ENCODE assay signal across 1 cellular context in the genomic region with DNA sequence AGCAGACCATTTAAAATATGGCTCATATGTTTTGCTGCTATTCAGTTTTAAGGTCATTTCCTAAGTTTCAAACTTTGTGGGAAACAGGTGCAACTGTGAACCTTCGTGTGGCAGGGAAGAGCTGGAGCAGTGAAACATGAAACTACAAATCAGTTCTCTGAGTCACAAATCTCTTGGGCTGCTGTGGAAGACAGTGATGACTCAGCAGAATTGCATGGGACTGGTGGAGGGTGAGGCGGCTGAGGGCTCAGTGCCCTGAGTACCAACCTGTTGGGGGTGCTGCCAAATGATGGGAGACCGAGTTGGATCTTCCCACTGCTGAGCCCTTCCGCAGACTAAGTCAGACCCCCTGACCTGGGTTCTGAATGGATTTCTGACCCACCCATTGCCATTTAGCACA.
A peak's percentile ranks its signal among the peaks of the same experiment; 100 is the strongest.
TF ChIP-seq lines count a peak whose summit lies in the region.

No MANE protein-coding gene starts in this region.

TF ChIP-seq in HEK293, 187 proteins besides CTCF, POLR2A, EP300 and RAD21 (continued from another document and continues in another):
- TF ChIP-seq, protein P1, sequence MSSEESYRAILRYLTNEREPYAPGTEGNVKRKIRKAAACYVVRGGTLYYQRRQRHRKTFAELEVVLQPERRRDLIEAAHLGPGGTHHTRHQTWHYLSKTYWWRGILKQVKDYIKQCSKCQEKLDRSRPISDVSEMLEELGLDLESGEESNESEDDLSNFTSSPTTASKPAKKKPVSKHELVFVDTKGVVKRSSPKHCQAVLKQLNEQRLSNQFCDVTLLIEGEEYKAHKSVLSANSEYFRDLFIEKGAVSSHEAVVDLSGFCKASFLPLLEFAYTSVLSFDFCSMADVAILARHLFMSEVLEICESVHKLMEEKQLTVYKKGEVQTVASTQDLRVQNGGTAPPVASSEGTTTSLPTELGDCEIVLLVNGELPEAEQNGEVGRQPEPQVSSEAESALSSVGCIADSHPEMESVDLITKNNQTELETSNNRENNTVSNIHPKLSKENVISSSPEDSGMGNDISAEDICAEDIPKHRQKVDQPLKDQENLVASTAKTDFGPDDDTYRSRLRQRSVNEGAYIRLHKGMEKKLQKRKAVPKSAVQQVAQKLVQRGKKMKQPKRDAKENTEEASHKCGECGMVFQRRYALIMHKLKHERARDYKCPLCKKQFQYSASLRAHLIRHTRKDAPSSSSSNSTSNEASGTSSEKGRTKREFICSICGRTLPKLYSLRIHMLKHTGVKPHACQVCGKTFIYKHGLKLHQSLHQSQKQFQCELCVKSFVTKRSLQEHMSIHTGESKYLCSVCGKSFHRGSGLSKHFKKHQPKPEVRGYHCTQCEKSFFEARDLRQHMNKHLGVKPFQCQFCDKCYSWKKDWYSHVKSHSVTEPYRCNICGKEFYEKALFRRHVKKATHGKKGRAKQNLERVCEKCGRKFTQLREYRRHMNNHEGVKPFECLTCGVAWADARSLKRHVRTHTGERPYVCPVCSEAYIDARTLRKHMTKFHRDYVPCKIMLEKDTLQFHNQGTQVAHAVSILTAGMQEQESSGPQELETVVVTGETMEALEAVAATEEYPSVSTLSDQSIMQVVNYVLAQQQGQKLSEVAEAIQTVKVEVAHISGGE (tag by site-specific recombination; conservative IDR thresholded peaks at IDR 0.05; ENCODE audit: low read depth), result no peak
- TF ChIP-seq, protein P2, sequence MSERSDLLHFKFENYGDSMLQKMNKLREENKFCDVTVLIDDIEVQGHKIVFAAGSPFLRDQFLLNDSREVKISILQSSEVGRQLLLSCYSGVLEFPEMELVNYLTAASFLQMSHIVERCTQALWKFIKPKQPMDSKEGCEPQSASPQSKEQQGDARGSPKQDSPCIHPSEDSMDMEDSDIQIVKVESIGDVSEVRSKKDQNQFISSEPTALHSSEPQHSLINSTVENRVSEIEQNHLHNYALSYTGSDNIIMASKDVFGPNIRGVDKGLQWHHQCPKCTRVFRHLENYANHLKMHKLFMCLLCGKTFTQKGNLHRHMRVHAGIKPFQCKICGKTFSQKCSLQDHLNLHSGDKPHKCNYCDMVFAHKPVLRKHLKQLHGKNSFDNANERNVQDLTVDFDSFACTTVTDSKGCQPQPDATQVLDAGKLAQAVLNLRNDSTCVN (tag by site-specific recombination; optimal IDR thresholded peaks at IDR 0.05), result no peak
- TF ChIP-seq ZNF624 (tag by site-specific recombination; IDR thresholded peaks at IDR 0.05) (no peak), ZNF600 (tag by site-specific recombination; IDR thresholded peaks at IDR 0.05) (peak; percentile 87), ZSCAN30 (tag by site-specific recombination; IDR thresholded peaks at IDR 0.05) (0 out of 2 replicates have a peak, but pooled peaks have one; percentile 61), ZNF10 (tag by site-specific recombination; IDR thresholded peaks at IDR 0.05) (no peak), ZNF433 (tag by site-specific recombination; IDR thresholded peaks at IDR 0.05; ENCODE audit: low read depth) (no peak), ZNF292 (tag by site-specific recombination; IDR thresholded peaks at IDR 0.05; ENCODE audit: borderline replicate concordance, low read depth) (no peak), SP7 (tag by site-specific recombination; IDR thresholded peaks at IDR 0.05) (peak; percentile 91), ZNF621 (tag by site-specific recombination; IDR thresholded peaks at IDR 0.05) (no peak), ZBTB8A (tag by site-specific recombination; IDR thresholded peaks at IDR 0.05) (peak; percentile 83), ZNF629 (tag by site-specific recombination; IDR thresholded peaks at IDR 0.05) (peak; percentile 63), REPIN1 (tag by site-specific recombination; IDR thresholded peaks at IDR 0.05; ENCODE audit: low read depth) (no peak), ZNF146 (tag by site-specific recombination; IDR thresholded peaks at IDR 0.05) (no peak), HOXD13 (CRISPR knock-in tag; IDR thresholded peaks at IDR 0.05; ENCODE audit: borderline replicate concordance) (no peak), ZNF560 (tag by site-specific recombination; IDR thresholded peaks at IDR 0.05; ENCODE audit: borderline replicate concordance) (no peak), ZBTB21 (tag by site-specific recombination; IDR thresholded peaks at IDR 0.05) (no peak)
- TF ChIP-seq, protein P3, sequence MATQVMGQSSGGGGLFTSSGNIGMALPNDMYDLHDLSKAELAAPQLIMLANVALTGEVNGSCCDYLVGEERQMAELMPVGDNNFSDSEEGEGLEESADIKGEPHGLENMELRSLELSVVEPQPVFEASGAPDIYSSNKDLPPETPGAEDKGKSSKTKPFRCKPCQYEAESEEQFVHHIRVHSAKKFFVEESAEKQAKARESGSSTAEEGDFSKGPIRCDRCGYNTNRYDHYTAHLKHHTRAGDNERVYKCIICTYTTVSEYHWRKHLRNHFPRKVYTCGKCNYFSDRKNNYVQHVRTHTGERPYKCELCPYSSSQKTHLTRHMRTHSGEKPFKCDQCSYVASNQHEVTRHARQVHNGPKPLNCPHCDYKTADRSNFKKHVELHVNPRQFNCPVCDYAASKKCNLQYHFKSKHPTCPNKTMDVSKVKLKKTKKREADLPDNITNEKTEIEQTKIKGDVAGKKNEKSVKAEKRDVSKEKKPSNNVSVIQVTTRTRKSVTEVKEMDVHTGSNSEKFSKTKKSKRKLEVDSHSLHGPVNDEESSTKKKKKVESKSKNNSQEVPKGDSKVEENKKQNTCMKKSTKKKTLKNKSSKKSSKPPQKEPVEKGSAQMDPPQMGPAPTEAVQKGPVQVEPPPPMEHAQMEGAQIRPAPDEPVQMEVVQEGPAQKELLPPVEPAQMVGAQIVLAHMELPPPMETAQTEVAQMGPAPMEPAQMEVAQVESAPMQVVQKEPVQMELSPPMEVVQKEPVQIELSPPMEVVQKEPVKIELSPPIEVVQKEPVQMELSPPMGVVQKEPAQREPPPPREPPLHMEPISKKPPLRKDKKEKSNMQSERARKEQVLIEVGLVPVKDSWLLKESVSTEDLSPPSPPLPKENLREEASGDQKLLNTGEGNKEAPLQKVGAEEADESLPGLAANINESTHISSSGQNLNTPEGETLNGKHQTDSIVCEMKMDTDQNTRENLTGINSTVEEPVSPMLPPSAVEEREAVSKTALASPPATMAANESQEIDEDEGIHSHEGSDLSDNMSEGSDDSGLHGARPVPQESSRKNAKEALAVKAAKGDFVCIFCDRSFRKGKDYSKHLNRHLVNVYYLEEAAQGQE (tag by site-specific recombination; IDR thresholded peaks at IDR 0.05), result no peak
- TF ChIP-seq, protein P4, sequence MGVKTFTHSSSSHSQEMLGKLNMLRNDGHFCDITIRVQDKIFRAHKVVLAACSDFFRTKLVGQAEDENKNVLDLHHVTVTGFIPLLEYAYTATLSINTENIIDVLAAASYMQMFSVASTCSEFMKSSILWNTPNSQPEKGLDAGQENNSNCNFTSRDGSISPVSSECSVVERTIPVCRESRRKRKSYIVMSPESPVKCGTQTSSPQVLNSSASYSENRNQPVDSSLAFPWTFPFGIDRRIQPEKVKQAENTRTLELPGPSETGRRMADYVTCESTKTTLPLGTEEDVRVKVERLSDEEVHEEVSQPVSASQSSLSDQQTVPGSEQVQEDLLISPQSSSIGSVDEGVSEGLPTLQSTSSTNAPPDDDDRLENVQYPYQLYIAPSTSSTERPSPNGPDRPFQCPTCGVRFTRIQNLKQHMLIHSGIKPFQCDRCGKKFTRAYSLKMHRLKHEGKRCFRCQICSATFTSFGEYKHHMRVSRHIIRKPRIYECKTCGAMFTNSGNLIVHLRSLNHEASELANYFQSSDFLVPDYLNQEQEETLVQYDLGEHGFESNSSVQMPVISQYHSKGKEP (tag by site-specific recombination; IDR thresholded peaks at IDR 0.05), result peak; percentile 17; the same call in 1 of the 2 replicates
- TF ChIP-seq, protein P5, sequence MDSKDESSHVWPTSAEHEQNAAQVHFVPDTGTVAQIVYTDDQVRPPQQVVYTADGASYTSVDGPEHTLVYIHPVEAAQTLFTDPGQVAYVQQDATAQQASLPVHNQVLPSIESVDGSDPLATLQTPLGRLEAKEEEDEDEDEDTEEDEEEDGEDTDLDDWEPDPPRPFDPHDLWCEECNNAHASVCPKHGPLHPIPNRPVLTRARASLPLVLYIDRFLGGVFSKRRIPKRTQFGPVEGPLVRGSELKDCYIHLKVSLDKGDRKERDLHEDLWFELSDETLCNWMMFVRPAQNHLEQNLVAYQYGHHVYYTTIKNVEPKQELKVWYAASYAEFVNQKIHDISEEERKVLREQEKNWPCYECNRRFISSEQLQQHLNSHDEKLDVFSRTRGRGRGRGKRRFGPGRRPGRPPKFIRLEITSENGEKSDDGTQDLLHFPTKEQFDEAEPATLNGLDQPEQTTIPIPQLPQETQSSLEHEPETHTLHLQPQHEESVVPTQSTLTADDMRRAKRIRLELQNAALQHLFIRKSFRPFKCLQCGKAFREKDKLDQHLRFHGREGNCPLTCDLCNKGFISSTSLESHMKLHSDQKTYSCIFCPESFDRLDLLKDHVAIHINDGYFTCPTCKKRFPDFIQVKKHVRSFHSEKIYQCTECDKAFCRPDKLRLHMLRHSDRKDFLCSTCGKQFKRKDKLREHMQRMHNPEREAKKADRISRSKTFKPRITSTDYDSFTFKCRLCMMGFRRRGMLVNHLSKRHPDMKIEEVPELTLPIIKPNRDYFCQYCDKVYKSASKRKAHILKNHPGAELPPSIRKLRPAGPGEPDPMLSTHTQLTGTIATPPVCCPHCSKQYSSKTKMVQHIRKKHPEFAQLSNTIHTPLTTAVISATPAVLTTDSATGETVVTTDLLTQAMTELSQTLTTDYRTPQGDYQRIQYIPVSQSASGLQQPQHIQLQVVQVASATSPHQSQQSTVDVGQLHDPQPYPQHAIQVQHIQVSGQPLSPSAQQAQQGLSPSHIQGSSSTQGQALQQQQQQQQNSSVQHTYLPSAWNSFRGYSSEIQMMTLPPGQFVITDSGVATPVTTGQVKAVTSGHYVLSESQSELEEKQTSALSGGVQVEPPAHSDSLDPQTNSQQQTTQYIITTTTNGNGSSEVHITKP (tag by site-specific recombination; IDR thresholded peaks at IDR 0.05), result peak; percentile 56; the same call in 1 of the 2 replicates
- TF ChIP-seq, protein P6, sequence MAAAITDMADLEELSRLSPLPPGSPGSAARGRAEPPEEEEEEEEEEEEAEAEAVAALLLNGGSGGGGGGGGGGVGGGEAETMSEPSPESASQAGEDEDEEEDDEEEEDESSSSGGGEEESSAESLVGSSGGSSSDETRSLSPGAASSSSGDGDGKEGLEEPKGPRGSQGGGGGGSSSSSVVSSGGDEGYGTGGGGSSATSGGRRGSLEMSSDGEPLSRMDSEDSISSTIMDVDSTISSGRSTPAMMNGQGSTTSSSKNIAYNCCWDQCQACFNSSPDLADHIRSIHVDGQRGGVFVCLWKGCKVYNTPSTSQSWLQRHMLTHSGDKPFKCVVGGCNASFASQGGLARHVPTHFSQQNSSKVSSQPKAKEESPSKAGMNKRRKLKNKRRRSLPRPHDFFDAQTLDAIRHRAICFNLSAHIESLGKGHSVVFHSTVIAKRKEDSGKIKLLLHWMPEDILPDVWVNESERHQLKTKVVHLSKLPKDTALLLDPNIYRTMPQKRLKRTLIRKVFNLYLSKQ (tag by site-specific recombination; IDR thresholded peaks at IDR 0.05; ENCODE audit: borderline replicate concordance), result no peak
- TF ChIP-seq, protein P7, sequence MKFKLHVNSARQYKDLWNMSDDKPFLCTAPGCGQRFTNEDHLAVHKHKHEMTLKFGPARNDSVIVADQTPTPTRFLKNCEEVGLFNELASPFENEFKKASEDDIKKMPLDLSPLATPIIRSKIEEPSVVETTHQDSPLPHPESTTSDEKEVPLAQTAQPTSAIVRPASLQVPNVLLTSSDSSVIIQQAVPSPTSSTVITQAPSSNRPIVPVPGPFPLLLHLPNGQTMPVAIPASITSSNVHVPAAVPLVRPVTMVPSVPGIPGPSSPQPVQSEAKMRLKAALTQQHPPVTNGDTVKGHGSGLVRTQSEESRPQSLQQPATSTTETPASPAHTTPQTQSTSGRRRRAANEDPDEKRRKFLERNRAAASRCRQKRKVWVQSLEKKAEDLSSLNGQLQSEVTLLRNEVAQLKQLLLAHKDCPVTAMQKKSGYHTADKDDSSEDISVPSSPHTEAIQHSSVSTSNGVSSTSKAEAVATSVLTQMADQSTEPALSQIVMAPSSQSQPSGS (tag by site-specific recombination; IDR thresholded peaks at IDR 0.05; ENCODE audit: low read depth), result no peak
- TF ChIP-seq, protein P8, sequence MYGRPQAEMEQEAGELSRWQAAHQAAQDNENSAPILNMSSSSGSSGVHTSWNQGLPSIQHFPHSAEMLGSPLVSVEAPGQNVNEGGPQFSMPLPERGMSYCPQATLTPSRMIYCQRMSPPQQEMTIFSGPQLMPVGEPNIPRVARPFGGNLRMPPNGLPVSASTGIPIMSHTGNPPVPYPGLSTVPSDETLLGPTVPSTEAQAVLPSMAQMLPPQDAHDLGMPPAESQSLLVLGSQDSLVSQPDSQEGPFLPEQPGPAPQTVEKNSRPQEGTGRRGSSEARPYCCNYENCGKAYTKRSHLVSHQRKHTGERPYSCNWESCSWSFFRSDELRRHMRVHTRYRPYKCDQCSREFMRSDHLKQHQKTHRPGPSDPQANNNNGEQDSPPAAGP (tag by site-specific recombination; IDR thresholded peaks at IDR 0.05), result 0 out of 2 replicates have a peak, but pooled peaks have one; percentile 41
- TF ChIP-seq, protein P9, sequence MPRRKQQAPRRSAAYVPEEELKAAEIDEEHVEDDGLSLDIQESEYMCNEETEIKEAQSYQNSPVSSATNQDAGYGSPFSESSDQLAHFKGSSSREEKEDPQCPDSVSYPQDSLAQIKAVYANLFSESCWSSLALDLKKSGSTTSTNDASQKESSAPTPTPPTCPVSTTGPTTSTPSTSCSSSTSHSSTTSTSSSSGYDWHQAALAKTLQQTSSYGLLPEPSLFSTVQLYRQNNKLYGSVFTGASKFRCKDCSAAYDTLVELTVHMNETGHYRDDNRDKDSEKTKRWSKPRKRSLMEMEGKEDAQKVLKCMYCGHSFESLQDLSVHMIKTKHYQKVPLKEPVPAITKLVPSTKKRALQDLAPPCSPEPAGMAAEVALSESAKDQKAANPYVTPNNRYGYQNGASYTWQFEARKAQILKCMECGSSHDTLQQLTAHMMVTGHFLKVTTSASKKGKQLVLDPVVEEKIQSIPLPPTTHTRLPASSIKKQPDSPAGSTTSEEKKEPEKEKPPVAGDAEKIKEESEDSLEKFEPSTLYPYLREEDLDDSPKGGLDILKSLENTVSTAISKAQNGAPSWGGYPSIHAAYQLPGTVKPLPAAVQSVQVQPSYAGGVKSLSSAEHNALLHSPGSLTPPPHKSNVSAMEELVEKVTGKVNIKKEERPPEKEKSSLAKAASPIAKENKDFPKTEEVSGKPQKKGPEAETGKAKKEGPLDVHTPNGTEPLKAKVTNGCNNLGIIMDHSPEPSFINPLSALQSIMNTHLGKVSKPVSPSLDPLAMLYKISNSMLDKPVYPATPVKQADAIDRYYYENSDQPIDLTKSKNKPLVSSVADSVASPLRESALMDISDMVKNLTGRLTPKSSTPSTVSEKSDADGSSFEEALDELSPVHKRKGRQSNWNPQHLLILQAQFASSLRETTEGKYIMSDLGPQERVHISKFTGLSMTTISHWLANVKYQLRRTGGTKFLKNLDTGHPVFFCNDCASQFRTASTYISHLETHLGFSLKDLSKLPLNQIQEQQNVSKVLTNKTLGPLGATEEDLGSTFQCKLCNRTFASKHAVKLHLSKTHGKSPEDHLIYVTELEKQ (tag by site-specific recombination; IDR thresholded peaks at IDR 0.05; ENCODE audit: borderline replicate concordance), result peak; percentile 64; the same call in 1 of the 2 replicates
- TF ChIP-seq, protein P10, sequence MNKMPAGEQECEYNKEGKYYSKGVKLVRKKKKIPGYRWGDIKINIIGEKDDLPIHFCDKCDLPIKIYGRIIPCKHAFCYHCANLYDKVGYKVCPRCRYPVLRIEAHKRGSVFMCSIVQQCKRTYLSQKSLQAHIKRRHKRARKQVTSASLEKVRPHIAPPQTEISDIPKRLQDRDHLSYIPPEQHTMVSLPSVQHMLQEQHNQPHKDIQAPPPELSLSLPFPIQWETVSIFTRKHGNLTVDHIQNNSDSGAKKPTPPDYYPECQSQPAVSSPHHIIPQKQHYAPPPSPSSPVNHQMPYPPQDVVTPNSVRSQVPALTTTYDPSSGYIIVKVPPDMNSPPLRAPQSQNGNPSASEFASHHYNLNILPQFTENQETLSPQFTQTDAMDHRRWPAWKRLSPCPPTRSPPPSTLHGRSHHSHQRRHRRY (tag by site-specific recombination; IDR thresholded peaks at IDR 0.05), result no peak
